Comparison of ENCODE assay signal across 12 cellular contexts in genomic region chr7:99953649-99954048, GRCh38. TPM values are rescaled to one million over a fixed set of nuclear protein-coding genes. Genes with fewer than 3 reads are reported as not detected.
A peak's percentile ranks its signal among the peaks of the same experiment; 100 is the strongest.
DNase-seq lines count a peak whose midpoint lies in the region; ATAC-seq and TF ChIP-seq lines count a peak whose summit lies in the region.
"Had no signal": no experiment of that assay in that cellular context is flagged by ENCODE, and none has a peak within 500 bp of the region (broad histone marks: within the 10 kb centered on the region; RNA-seq: fewer than 3 reads in every experiment).

No MANE protein-coding gene starts in this region.

- peaks cover 26% of the 10 kb centered on the region for H3K9me3 Mint-ChIP-seq in nephron progenitor cell

- DNase-seq in AG20443 (ENCODE audit: low spot score): peak; percentile 63
- DNase-seq in HCEC 1CT: peak; percentile 11
- peak; percentile 42 for DNase-seq in SW480 (ENCODE audit: low spot score)
- DNase-seq in left lobe of liver (ENCODE audit: low spot score): peak; percentile 80
- no peak for DNase-seq in DMS79 (lab: John Stamatoyannopoulos, UW)
- no peak for DNase-seq in nephron progenitor cell
- DNase-seq in NCI-H510A treated with DMSO at 0.1 percent for 48 hours (lab: John Stamatoyannopoulos, UW): no peak
- no peak for DNase-seq in T-helper 2 cell
- DNase-seq: activated gamma-delta T cell treated with Interleukin-2 at 50 U/mL for 16 hours; KG1; stimulated activated CD4-positive, alpha-beta T cell treated with anti-CD3 and anti-CD28 coated beads, Interleukin-2, amount 100 ng/mL, for 24 hours; testis had no signal

- H3K36me3 Mint-ChIP-seq in nephron progenitor cell (ENCODE audit: low read depth): no peaks in the 10 kb centered on the region

- TF ChIP-seq CTCF in nephron progenitor cell (IDR thresholded peaks at IDR 0.05): no peak

- no peak overlapping the region for H3K4me3 Mint-ChIP-seq in nephron progenitor cell

- ATAC-seq in left lobe of liver: peak; percentile 73

- peaks cover 23% of the 10 kb centered on the region for H3K27me3 Mint-ChIP-seq in nephron progenitor cell (ENCODE audit: low read depth, poor library complexity)

- H3K4me1 Mint-ChIP-seq in nephron progenitor cell: no peaks in the 10 kb centered on the region

- no peak overlapping the region for H3K27ac Mint-ChIP-seq in nephron progenitor cell

RNA-seq across cellular contexts. Expression of gene AZGP1, which starts 22.2 kb away (rescaled TPM):
- total RNA-seq in left lobe of liver: 2,337 TPM

RNA-seq across cellular contexts. Expression of gene GJC3, which starts 24.2 kb away (rescaled TPM):
- 0.86 TPM for total RNA-seq in left lobe of liver

RNA-seq across cellular contexts. Expression of gene TRIM4, which starts 34.3 kb away (rescaled TPM):
- 13.7 TPM for total RNA-seq in left lobe of liver

Comparison
In these comparisons a context has a peak if more than half of its experiments do, and no peak if none do; other contexts are left out.
1. DNase-seq: peak in AG20443 (single experiment), HCEC 1CT (single experiment), SW480 (single experiment) and left lobe of liver (single experiment); none in DMS79 (single experiment), nephron progenitor cell (single experiment), NCI-H510A treated with DMSO at 0.1 percent for 48 hours (single experiment) and T-helper 2 cell (0 of 5).